In genomic region chr17:5467416-5467815, GRCh38 we compare ENCODE assay signal across 8 cellular contexts. TPM values are rescaled to one million over a fixed set of nuclear protein-coding genes. Genes with fewer than 3 reads are reported as not detected.
DNase-seq lines count a peak whose midpoint lies in the region; ATAC-seq, FAIRE-seq and TF ChIP-seq lines count a peak whose summit lies in the region.

No MANE protein-coding gene starts in this region.

- DNase-seq in HCT116 (ENCODE audit: low read depth, low spot score) (no peak), astrocyte (ENCODE audit: low read depth) (no peak), memory B cell (ENCODE audit: low spot score in 2 of 2) (no peak), mucosa of descending colon (no peak), HTR-8/SVneo (ENCODE audit: insufficient read length, low spot score) (no peak)

- H3K4me1 ChIP-seq in HCT116 (ENCODE audit: control insufficient read depth in 1 of 2, insufficient read depth in 2 of 2, low read length in 2 of 2) (peaks cover 0 to 17% of the 10 kb centered on the region in 2 experiments; a peak in 2 of 4 replicates), astrocyte (ENCODE audit: insufficient read depth, low read length) (peaks cover 7% of the 10 kb centered on the region), mucosa of descending colon (ENCODE audit: low read depth) (peaks cover 5% of the 10 kb centered on the region)

- TF ChIP-seq RAD21 in HCT116 (IDR thresholded peaks at IDR 0.05; ENCODE audit: low read depth): no peak

- H3K9ac ChIP-seq in HCT116 (ENCODE audit: low read length): peak overlapping the region; percentile 91
- peak overlapping the region; percentile 89 for H3K9ac ChIP-seq in astrocyte (ENCODE audit: low read length)

- intact Hi-C loops in HCT116 (cut with micrococcal nuclease): no loop called here
- intact Hi-C loops in mucosa of descending colon (cut with DNase I, micrococcal nuclease): no loop called here

- no peaks in the 10 kb centered on the region for H3K27me3 ChIP-seq in HCT116 (ENCODE audit: insufficient read depth, low read length)
- H3K27me3 ChIP-seq in astrocyte (ENCODE audit: insufficient read depth, low read length): no peaks in the 10 kb centered on the region

- H2AFZ ChIP-seq in HCT116 (ENCODE audit: low read depth, low read length, poor library complexity, severe bottlenecking) (no peak overlapping the region), astrocyte (ENCODE audit: low read depth, low read length) (no peak overlapping the region)

- peak overlapping the region; percentile 82 for H3K4me2 ChIP-seq in HCT116 (ENCODE audit: low read length)
- peak overlapping the region; percentile 98 for H3K4me2 ChIP-seq in astrocyte (ENCODE audit: low read length)

- FAIRE-seq in astrocyte (lab: Jason Lieb, UNC) (no peak), HTR-8/SVneo (lab: Jason Lieb, UNC) (no peak)

- TF ChIP-seq CTCF in 22Rv1 (IDR thresholded peaks at IDR 0.05) (no peak), HCT116 (IDR thresholded peaks at IDR 0.05 in 2 of 3, conservative IDR thresholded peaks at IDR 0.05 in 1 of 3; ENCODE audit: borderline replicate concordance in 1 of 3, insufficient read depth in 1 of 3, low read depth in 2 of 3, low read length in 2 of 3) (no peak), astrocyte (IDR thresholded peaks at IDR 0.05; ENCODE audit: insufficient read depth, low read depth, low read length) (no peak), mucosa of descending colon (IDR thresholded peaks at IDR 0.05) (no peak)

- H3K36me3 ChIP-seq in HCT116 (ENCODE audit: control insufficient read depth in 1 of 2, insufficient read depth in 2 of 2, low read length in 2 of 2) (peaks cover 0 to 1% of the 10 kb centered on the region in 2 experiments; a peak in 2 of 4 replicates), astrocyte (ENCODE audit: insufficient read depth, low read length) (peaks cover 2% of the 10 kb centered on the region), mucosa of descending colon (ENCODE audit: low read depth) (no peaks in the 10 kb centered on the region)

- POLR2A ChIA-PET in HCT116 (lab: Charles Lee): no interaction called here

- no peak for TF ChIP-seq POLR2A in HCT116 (IDR thresholded peaks at IDR 0.05; ENCODE audit: borderline replicate concordance, extremely low read depth, insufficient read depth, insufficient read length)

- H3K4me1 Mint-ChIP-seq in astrocyte (ENCODE audit: low read depth, unreplicated experiment): peaks cover 24% of the 10 kb centered on the region
- H3K4me1 Mint-ChIP-seq in memory B cell: peaks cover 26% of the 10 kb centered on the region

- no peaks in the 10 kb centered on the region for H3K27me3 Mint-ChIP-seq in astrocyte (ENCODE audit: low read depth, unreplicated experiment)
- H3K27me3 Mint-ChIP-seq in memory B cell: no peaks in the 10 kb centered on the region

- H3K9me3 Mint-ChIP-seq in astrocyte (ENCODE audit: unreplicated experiment): no peaks in the 10 kb centered on the region
- H3K9me3 Mint-ChIP-seq in memory B cell: no peaks in the 10 kb centered on the region

- RAD21 ChIA-PET in HCT116 (lab: Charles Lee; ENCODE audit: low non-redundant PET in 1 of 2, low total read pairs in 2 of 2, uncharacterized antibody in 2 of 2, unreplicated experiment in 2 of 2): no interaction called here

- H4K20me1 ChIP-seq in HCT116 (ENCODE audit: insufficient read depth) (peaks cover 11% of the 10 kb centered on the region; the same call in 1 of the 2 replicates), astrocyte (ENCODE audit: insufficient read depth, low read length) (peaks cover 46% of the 10 kb centered on the region)

- ATAC-seq in HCT116 (no peak), memory B cell (ENCODE audit: low read depth) (no peak), mucosa of descending colon (no peak), HG03457 (IDR thresholded peaks at IDR 0.05; ENCODE audit: unreplicated experiment) (no peak)
- ATAC-seq in activated CD4-positive, CD25-positive, alpha-beta regulatory T cell treated with anti-CD3 and anti-CD28 coated beads, Interleukin-2, amount 50 U/mL, for 24 hours: no peak

- no peaks in the 10 kb centered on the region for H3K9me3 ChIP-seq in HCT116 (ENCODE audit: control insufficient read depth in 1 of 2, insufficient read depth in 1 of 2, low read depth in 1 of 2, low read length in 2 of 2)
- H3K9me3 ChIP-seq in astrocyte (ENCODE audit: insufficient read depth, low read depth, low read length): no peaks in the 10 kb centered on the region
- no peaks in the 10 kb centered on the region for H3K9me3 ChIP-seq in mucosa of descending colon

- peak overlapping the region; percentile 6 for H3K27ac Mint-ChIP-seq in astrocyte (ENCODE audit: unreplicated experiment)
- peak overlapping the region; percentile 22 for H3K27ac Mint-ChIP-seq in memory B cell

- no peaks in the 10 kb centered on the region for H3K36me3 Mint-ChIP-seq in astrocyte (ENCODE audit: low read depth, unreplicated experiment)
- peaks cover 4% of the 10 kb centered on the region for H3K36me3 Mint-ChIP-seq in memory B cell

- H3K27ac ChIP-seq in 22Rv1 (peak overlapping the region; percentile 72; the same call in 1 of the 2 replicates), HCT116 (ENCODE audit: low read depth, low read length) (no peak overlapping the region; the same call in 1 of the 2 replicates), astrocyte (ENCODE audit: low read depth, low read length) (no peak overlapping the region)

- CTCF ChIA-PET in HCT116 (lab: Charles Lee): interaction anchor here (1.4 kb wide), 1 partner anchor 28 kb away, joined by 4 read pairs; the partner anchor contains the start of gene C1QBP

- H3K4me3 Mint-ChIP-seq in astrocyte (ENCODE audit: unreplicated experiment): peak overlapping the region; percentile 90
- peak overlapping the region; percentile 81 for H3K4me3 Mint-ChIP-seq in memory B cell

- H3K4me3 ChIP-seq in HCT116 (replicated peaks in 1 of 2; ENCODE audit: low read depth in 1 of 2, low read length in 2 of 2) (peak overlapping the region; percentile 92 to 94), astrocyte (ENCODE audit: insufficient read depth, low read depth, low read length) (peak overlapping the region; percentile 96), mucosa of descending colon (no peak overlapping the region)

- BruUV-seq in HCT116 (replicated peaks; lab: Mats Ljungman, UMichigan): no TSS peak

- H3K79me2 ChIP-seq in HCT116 (ENCODE audit: insufficient read depth, low read length) (peaks cover 63% of the 10 kb centered on the region), astrocyte (ENCODE audit: insufficient read depth, low read length) (peaks cover 64% of the 10 kb centered on the region)

- H3K9me2 ChIP-seq in HCT116 (ENCODE audit: insufficient read depth): no peaks in the 10 kb centered on the region

TF ChIP-seq in HCT116, 20 proteins besides CTCF, POLR2A, EP300 and RAD21:
- TF ChIP-seq SRF (IDR thresholded peaks at IDR 0.05; ENCODE audit: low read depth) (no peak), ZFX (IDR thresholded peaks at IDR 0.05) (no peak), ELF1 (IDR thresholded peaks at IDR 0.05; ENCODE audit: borderline replicate concordance, low read depth) (no peak), REST (IDR thresholded peaks at IDR 0.05; ENCODE audit: low read depth) (no peak)
TF ChIP-seq in HCT116: peak in this region for 0.

RNA-seq across cellular contexts. Expression of gene DHX33, which starts 1.4 kb away (rescaled TPM):
- 36.4 TPM for total RNA-seq in HCT116 (2021; ENCODE audit: unreplicated experiment)
- 18.4 and 19.8 TPM in 2 replicates for polyA plus RNA-seq in HCT116 (2012)
- total RNA-seq in astrocyte: 17.7 and 19.1 TPM in 2 replicates
- total RNA-seq in mucosa of descending colon: 10 to 100 TPM in 1 of 3 donors, 1 to 10 TPM in 2; 9.4 to 12.7 (median 9.7) TPM

RNA-seq across cellular contexts. Expression of gene DERL2, which starts 18.6 kb away (rescaled TPM):
- total RNA-seq in HCT116 (2021; ENCODE audit: unreplicated experiment) (45.6 TPM), astrocyte (90.1 and 99.6 TPM in 2 replicates), mucosa of descending colon (10 to 100 TPM; 43.9 to 58.5 (median 58.3) TPM)
- 21.8 and 22.2 TPM in 2 replicates for polyA plus RNA-seq in HCT116 (2012)

RNA-seq across cellular contexts. Expression of gene MIS12, which starts 18.9 kb away (rescaled TPM):
- total RNA-seq in HCT116 (2021; ENCODE audit: unreplicated experiment) (14.7 TPM), astrocyte (12.2 and 13.1 TPM in 2 replicates), mucosa of descending colon (10 to 100 TPM; 10.2 to 14.3 (median 12.0) TPM)
- 8.8 and 11.0 TPM in 2 replicates for polyA plus RNA-seq in HCT116 (2012)

RNA-seq across cellular contexts. Expression of gene C1QBP, which starts 28.5 kb away (rescaled TPM):
- 524 TPM for total RNA-seq in HCT116 (2021; ENCODE audit: unreplicated experiment)
- polyA plus RNA-seq in HCT116 (2012): 382 and 467 TPM in 2 replicates
- total RNA-seq in astrocyte: 147 and 162 TPM in 2 replicates
- 100 to 1,000 TPM in 2 of 3 donors, 10 to 100 TPM in 1; 81.0 to 145 (median 101) TPM for total RNA-seq in mucosa of descending colon

RNA-seq across cellular contexts. Expression of gene RPAIN, which starts 47.4 kb away (rescaled TPM):
- total RNA-seq in HCT116 (2021; ENCODE audit: unreplicated experiment) (67.9 TPM), astrocyte (35.7 and 46.5 TPM in 2 replicates), mucosa of descending colon (10 to 100 TPM; 29.7 to 34.3 (median 32.1) TPM)
- 61.0 and 61.5 TPM in 2 replicates for polyA plus RNA-seq in HCT116 (2012)
